In genomic region chr3:101203411-101203810, GRCh38 we compare ENCODE assay signal across 22 cellular contexts.
A peak's percentile ranks its signal among the peaks of the same experiment; 100 is the strongest.
DNase-seq lines count a peak whose midpoint lies in the region; ATAC-seq and TF ChIP-seq lines count a peak whose summit lies in the region.
"Had no signal": no experiment of that assay in that cellular context is flagged by ENCODE, and none has a peak within 500 bp of the region (broad histone marks: within the 10 kb centered on the region; RNA-seq: fewer than 3 reads in every experiment).

No MANE protein-coding gene starts in this region.

- TF ChIP-seq CTCF in AG10803 (conservative IDR thresholded peaks at IDR 0.05; ENCODE audit: low read length) (no peak), astrocyte of the spinal cord (IDR thresholded peaks at IDR 0.05; ENCODE audit: low read depth, low read length) (no peak)

- in situ Hi-C loops in astrocyte of the spinal cord (cut with HindIII; ENCODE audit: low sequenced_read_pairs), result no loop called here

- H3K4me3 ChIP-seq in AG10803 (ENCODE audit: low read length) (no peak overlapping the region), astrocyte of the spinal cord (ENCODE audit: low read depth, low read length) (no peak overlapping the region)
- H3K4me3 ChIP-seq: heart left ventricle, left ventricle myocardium inferior, sigmoid colon, upper lobe of right lung had no signal

- DNase-seq in AG10803 (ENCODE audit: low read depth) (peak; percentile 67), HT1080 (ENCODE audit: low read depth) (peak; percentile 60), astrocyte of the spinal cord (ENCODE audit: low read depth, low spot score) (peak; percentile 48), kidney tubule cell (ENCODE audit: low spot score) (peak; percentile 65), DMS 273 treated with DMSO at 0.1 percent for 48 hours (lab: John Stamatoyannopoulos, UW) (no peak), 8988T (no peak), NCI-H345 (lab: John Stamatoyannopoulos, UW) (no peak)
- DNase-seq: activated CD4-positive, alpha-beta T cell treated with anti-CD3 and anti-CD28 coated beads, Interleukin-2, amount 50 U/mL, for 48 hours; activated CD4-positive, CD25-positive, alpha-beta regulatory T cell; activated CD8-positive, alpha-beta memory T cell treated with anti-CD3 and anti-CD28 coated beads, Interleukin-2, amount 50 U/mL, for 48 hours; activated naive CD8-positive, alpha-beta T cell treated with anti-CD3 and anti-CD28 coated beads, Interleukin-2, amount 10 ng/mL, durations not matched to agents 7 days and 5 days; heart left ventricle; left ventricle myocardium inferior; NCI-H1417; NCI-H2107; NCI-H510A treated with DMSO at 0.1 percent for 48 hours; nephron progenitor cell; sigmoid colon; stimulated activated CD8-positive, alpha-beta memory T cell treated with anti-CD3 and anti-CD28 coated beads, Interleukin-4, amount 100 ng/mL, for 48 hours; upper lobe of right lung had no signal

- no peak for ATAC-seq in HG02840 (IDR thresholded peaks at IDR 0.05; ENCODE audit: low FRiP score, unreplicated experiment)
- ATAC-seq: HepG2, upper lobe of right lung had no signal

Comparison
In these comparisons a context has a peak if more than half of its experiments do, and no peak if none do; other contexts are left out.
1. DNase-seq: peak in AG10803 (single experiment), HT1080 (single experiment), astrocyte of the spinal cord (single experiment) and kidney tubule cell (single experiment); none in DMS 273 treated with DMSO at 0.1 percent for 48 hours (single experiment), 8988T (single experiment) and NCI-H345 (single experiment).